20 cellular contexts compared by ENCODE assay signal in genomic region chr6:90190181-90190580, GRCh38.
A peak's percentile ranks its signal among the peaks of the same experiment; 100 is the strongest.
DNase-seq lines count a peak whose midpoint lies in the region; ATAC-seq and TF ChIP-seq lines count a peak whose summit lies in the region.
"Had no signal": no experiment of that assay in that cellular context is flagged by ENCODE, and none has a peak within 500 bp of the region (broad histone marks: within the 10 kb centered on the region; RNA-seq: fewer than 3 reads in every experiment).

No MANE protein-coding gene starts in this region.

- POLR2A ChIA-PET in activated CD4-positive, alpha-beta T cell treated with anti-CD3 and anti-CD28 coated beads for 36 hours (lab: Charles Lee): interaction anchor here (0.7 to 1.0 kb wide), 4 partner anchors 16 to 158 kb away, joined by 3 to 6 read pairs (median 4); no protein-coding TSS in a partner anchor

- H3K27ac Mint-ChIP-seq in activated CD4-positive, alpha-beta T cell treated with anti-CD3 and anti-CD28 coated beads for 36 hours: peak overlapping the region; percentile 74
- H3K27ac Mint-ChIP-seq in IgD-negative memory B cell: peak overlapping the region; percentile 77 to 86 (median 84)
- H3K27ac Mint-ChIP-seq in activated T-helper 2 cell treated with anti-CD3 and anti-CD28 coated beads, Interferon-gamma antibody, Interleukin-2, Interleukin-4, amounts not matched to agents 10 μg/mL and 5 μg/mL and 100 μg/mL, durations not matched to agents 14 hours and 24 hours and 36 hours: peak overlapping the region; percentile 18
- H3K27ac Mint-ChIP-seq in nephron: peak overlapping the region in 2 of 3 experiments; percentile 35 to 46
- H3K27ac Mint-ChIP-seq: endodermal cell had no signal

- TF ChIP-seq CTCF in nephron (IDR thresholded peaks at IDR 0.05; ENCODE audit: unreplicated experiment in 3 of 3): no peak

- H3K27me3 Mint-ChIP-seq in activated CD4-positive, alpha-beta T cell treated with anti-CD3 and anti-CD28 coated beads for 36 hours: no peaks in the 10 kb centered on the region
- no peaks in the 10 kb centered on the region for H3K27me3 Mint-ChIP-seq in IgD-negative memory B cell
- H3K27me3 Mint-ChIP-seq in activated T-helper 2 cell treated with anti-CD3 and anti-CD28 coated beads, Interferon-gamma antibody, Interleukin-2, Interleukin-4, amounts not matched to agents 10 μg/mL and 5 μg/mL and 100 μg/mL, durations not matched to agents 14 hours and 24 hours and 36 hours (ENCODE audit: low read depth): no peaks in the 10 kb centered on the region
- no peaks in the 10 kb centered on the region for H3K27me3 Mint-ChIP-seq in nephron (ENCODE audit: low read depth)
- H3K27me3 Mint-ChIP-seq: activated CD4-positive, alpha-beta memory T cell treated with anti-CD3 and anti-CD28 coated beads for 36 hours had no signal

- ATAC-seq in activated CD4-positive, alpha-beta T cell treated with anti-CD3 and anti-CD28 coated beads for 36 hours: no peak
- ATAC-seq in HG02588 (IDR thresholded peaks at IDR 0.05; ENCODE audit: unreplicated experiment): no peak
- ATAC-seq in HG02973 (IDR thresholded peaks at IDR 0.05; ENCODE audit: unreplicated experiment): no peak
- ATAC-seq: gastroesophageal sphincter had no signal

- H3K9me3 Mint-ChIP-seq in activated CD4-positive, alpha-beta T cell treated with anti-CD3 and anti-CD28 coated beads for 36 hours (ENCODE audit: low read depth): no peaks in the 10 kb centered on the region
- H3K9me3 Mint-ChIP-seq in IgD-negative memory B cell (no peaks in the 10 kb centered on the region), nephron (no peaks in the 10 kb centered on the region)
- H3K9me3 Mint-ChIP-seq in activated T-helper 2 cell treated with anti-CD3 and anti-CD28 coated beads, Interferon-gamma antibody, Interleukin-2, Interleukin-4, amounts not matched to agents 10 μg/mL and 5 μg/mL and 100 μg/mL, durations not matched to agents 14 hours and 24 hours and 36 hours: no peaks in the 10 kb centered on the region
- H3K9me3 Mint-ChIP-seq: activated CD4-positive, alpha-beta memory T cell treated with anti-CD3 and anti-CD28 coated beads for 36 hours; endodermal cell had no signal

- intact Hi-C loops in activated CD4-positive, alpha-beta T cell treated with anti-CD3 and anti-CD28 coated beads for 36 hours (cut with DNase I, micrococcal nuclease): loop anchor here in 1 of 2 experiments (2.0 to 5.0 kb wide), 2 partner anchors 45 to 287 kb away; no protein-coding TSS in a partner anchor
- intact Hi-C loops in activated T-helper 2 cell treated with anti-CD3 and anti-CD28 coated beads, Interferon-gamma antibody, Interleukin-2, Interleukin-4, amounts not matched to agents 10 μg/mL and 5 μg/mL and 100 μg/mL, durations not matched to agents 14 hours and 24 hours and 36 hours (cut with micrococcal nuclease): loop anchor here (2.0 to 5.0 kb wide), 7 partner anchors 45 to 277 kb away; no protein-coding TSS in a partner anchor

- H3K4me3 Mint-ChIP-seq in activated CD4-positive, alpha-beta T cell treated with anti-CD3 and anti-CD28 coated beads for 36 hours: no peak overlapping the region
- peak overlapping the region in 2 of 4 donors; percentile 52 to 89 for H3K4me3 Mint-ChIP-seq in IgD-negative memory B cell
- H3K4me3 Mint-ChIP-seq in activated T-helper 2 cell treated with anti-CD3 and anti-CD28 coated beads, Interferon-gamma antibody, Interleukin-2, Interleukin-4, amounts not matched to agents 10 μg/mL and 5 μg/mL and 100 μg/mL, durations not matched to agents 14 hours and 24 hours and 36 hours (ENCODE audit: low read depth): no peak overlapping the region
- no peak overlapping the region for H3K4me3 Mint-ChIP-seq in nephron
- H3K4me3 Mint-ChIP-seq: activated CD4-positive, alpha-beta memory T cell treated with anti-CD3 and anti-CD28 coated beads for 36 hours; endodermal cell had no signal

- CTCF ChIA-PET in activated CD4-positive, alpha-beta T cell treated with anti-CD3 and anti-CD28 coated beads for 36 hours (lab: Charles Lee): interaction anchor here (0.6 to 1.3 kb wide), 4 partner anchors 13 to 277 kb away, joined by 3 to 4 read pairs (median 3); no protein-coding TSS in a partner anchor

- peaks cover 45% of the 10 kb centered on the region for H3K36me3 Mint-ChIP-seq in activated CD4-positive, alpha-beta T cell treated with anti-CD3 and anti-CD28 coated beads for 36 hours (ENCODE audit: low read depth)
- peaks cover 3% of the 10 kb centered on the region for H3K36me3 Mint-ChIP-seq in IgD-negative memory B cell
- H3K36me3 Mint-ChIP-seq in activated T-helper 2 cell treated with anti-CD3 and anti-CD28 coated beads, Interferon-gamma antibody, Interleukin-2, Interleukin-4, amounts not matched to agents 10 μg/mL and 5 μg/mL and 100 μg/mL, durations not matched to agents 14 hours and 24 hours and 36 hours (ENCODE audit: low read depth): peaks cover 44% of the 10 kb centered on the region
- no peaks in the 10 kb centered on the region for H3K36me3 Mint-ChIP-seq in nephron (ENCODE audit: low read depth)

- peaks cover 85% of the 10 kb centered on the region for H3K4me1 Mint-ChIP-seq in activated CD4-positive, alpha-beta T cell treated with anti-CD3 and anti-CD28 coated beads for 36 hours
- H3K4me1 Mint-ChIP-seq in IgD-negative memory B cell: peaks cover 43 to 68% (median 62%) of the 10 kb centered on the region in 3 donors
- peaks cover 74% of the 10 kb centered on the region for H3K4me1 Mint-ChIP-seq in activated T-helper 2 cell treated with anti-CD3 and anti-CD28 coated beads, Interferon-gamma antibody, Interleukin-2, Interleukin-4, amounts not matched to agents 10 μg/mL and 5 μg/mL and 100 μg/mL, durations not matched to agents 14 hours and 24 hours and 36 hours (ENCODE audit: low read depth)
- peaks cover 42% of the 10 kb centered on the region for H3K4me1 Mint-ChIP-seq in nephron

- DNase-seq in activated CD4-positive, alpha-beta T cell treated with anti-CD3 and anti-CD28 coated beads for 36 hours: no peak
- no peak for DNase-seq in activated CD4-positive, alpha-beta T cell treated with anti-CD3 and anti-CD28 coated beads for 1 hour
- DNase-seq in activated T-helper 2 cell treated with anti-CD3 and anti-CD28 coated beads, Interferon-gamma antibody, Interleukin-2, Interleukin-4, amounts not matched to agents 10 μg/mL and 5 μg/mL and 100 μg/mL, durations not matched to agents 14 hours and 24 hours and 36 hours (ENCODE audit: low spot score): no peak
- no peak for DNase-seq in RPMI8226
- DNase-seq: BE2C; cortex of kidney; DND-41; endodermal cell; islet precursor cell; NCI-H1694 treated with DMSO at 0.1 percent for 48 hours; NCI-H69; occipital lobe; stimulated activated CD4-positive, alpha-beta T cell treated with anti-CD3 and anti-CD28 coated beads, Interleukin-4, amount 100 ng/mL, for 24 hours; trophoblast cell had no signal

Comparison
In these comparisons a context has a peak if more than half of its experiments do, and no peak if none do; other contexts are left out.
1. H3K27ac Mint-ChIP-seq: peak in every context shown above with its lines; median percentile 84 in IgD-negative memory B cell; 74 in activated CD4-positive, alpha-beta T cell treated with anti-CD3 and anti-CD28 coated beads for 36 hours; 40 in nephron; 18 in activated T-helper 2 cell treated with anti-CD3 and anti-CD28 coated beads, Interferon-gamma antibody, Interleukin-2, Interleukin-4, amounts not matched to agents 10 μg/mL and 5 μg/mL and 100 μg/mL, durations not matched to agents 14 hours and 24 hours and 36 hours.